In the genomic region with DNA sequence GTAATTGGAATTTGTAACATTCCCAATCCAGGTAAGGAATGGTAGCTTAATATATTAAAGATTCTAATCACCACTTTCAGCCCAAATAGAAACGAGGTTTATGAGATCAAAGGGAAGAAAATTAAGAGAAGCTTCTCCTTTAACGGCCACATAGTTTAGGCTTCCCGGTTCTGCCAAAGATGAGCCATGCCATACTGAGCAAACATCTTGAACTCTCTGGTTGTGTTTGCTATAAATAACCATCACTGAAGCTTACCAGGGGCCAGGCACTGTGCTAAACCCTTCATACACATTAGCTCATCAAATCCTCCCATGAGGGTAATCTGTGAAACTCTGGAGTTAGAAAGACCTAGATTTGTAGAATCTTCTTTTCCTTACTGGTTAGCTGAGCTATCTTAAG, we compare ENCODE assay signal across 19 cellular contexts. TPM values are rescaled to one million over a fixed set of nuclear protein-coding genes. Genes with fewer than 3 reads are reported as not detected.
"Had no signal": no experiment of that assay in that cellular context is flagged by ENCODE, and none has a peak within 500 bp of the region (broad histone marks: within the 10 kb centered on the region; RNA-seq: fewer than 3 reads in every experiment).

No MANE protein-coding gene starts in this region.

- H3K27ac Mint-ChIP-seq: activated CD4-positive, alpha-beta memory T cell treated with anti-CD3 and anti-CD28 coated beads for 36 hours; activated CD4-positive, alpha-beta T cell treated with anti-CD3 and anti-CD28 coated beads for 36 hours; activated naive CD4-positive, alpha-beta T cell treated with anti-CD3 and anti-CD28 coated beads, Interleukin-2, amount 50 U/mL, for 24 hours; activated T-cell treated with anti-CD3 and anti-CD28 coated beads, Interleukin-2, amount 50 U/mL, for 24 hours; nephron; type B pancreatic cell had no signal

- H3K9me3 Mint-ChIP-seq: activated CD4-positive, alpha-beta memory T cell treated with anti-CD3 and anti-CD28 coated beads for 36 hours; activated naive CD4-positive, alpha-beta T cell treated with anti-CD3 and anti-CD28 coated beads, Interleukin-2, amount 50 U/mL, for 24 hours; activated T-cell treated with anti-CD3 and anti-CD28 coated beads, Interleukin-2, amount 50 U/mL, for 24 hours; nephron; type B pancreatic cell had no signal

- H3K9me3 ChIP-seq: adrenal gland, body of pancreas, mucosa of descending colon, SJCRH30 had no signal

- H3K36me3 ChIP-seq: adrenal gland, SJCRH30 had no signal

- H3K36me3 Mint-ChIP-seq: activated CD4-positive, alpha-beta memory T cell treated with anti-CD3 and anti-CD28 coated beads for 36 hours; activated naive CD4-positive, alpha-beta T cell treated with anti-CD3 and anti-CD28 coated beads, Interleukin-2, amount 50 U/mL, for 24 hours had no signal

- DNase-seq: activated CD4-positive, alpha-beta memory T cell treated with anti-CD3 and anti-CD28 coated beads for 36 hours; activated CD4-positive, alpha-beta T cell treated with anti-CD3 and anti-CD28 coated beads for 36 hours; activated effector memory CD4-positive, alpha-beta T cell treated with Interleukin-2 at 50 U/mL for 16 hours; activated T-cell treated with anti-CD3 and anti-CD28 coated beads, Interleukin-2, amount 50 U/mL, for 24 hours; adrenal gland; body of pancreas; central memory CD4-positive, alpha-beta T cell; cortex of kidney; effector CD8-positive, alpha-beta T cell; islet precursor cell; mucosa of descending colon; occipital lobe; SJCRH30; stimulated activated CD4-positive, alpha-beta T cell treated with anti-CD3 and anti-CD28 coated beads, Interleukin-12 subunit alpha, Interleukin-12 subunit beta, amount 100 ng/mL, for 4 hours; stimulated activated CD4-positive, alpha-beta T cell treated with anti-CD3 and anti-CD28 coated beads, Interleukin-2, amount 100 ng/mL, for 24 hours; T-helper 2 cell had no signal

- H3K4me3 ChIP-seq: adrenal gland, body of pancreas, mucosa of descending colon, SJCRH30 had no signal

- H3K4me1 ChIP-seq: SJCRH30 had no signal

- H3K27ac ChIP-seq: body of pancreas, SJCRH30 had no signal

- H3K4me3 Mint-ChIP-seq: activated CD4-positive, alpha-beta memory T cell treated with anti-CD3 and anti-CD28 coated beads for 36 hours; activated CD4-positive, alpha-beta T cell treated with anti-CD3 and anti-CD28 coated beads for 36 hours; activated naive CD4-positive, alpha-beta T cell treated with anti-CD3 and anti-CD28 coated beads, Interleukin-2, amount 50 U/mL, for 24 hours; activated T-cell treated with anti-CD3 and anti-CD28 coated beads, Interleukin-2, amount 50 U/mL, for 24 hours; nephron; type B pancreatic cell had no signal

RNA-seq across cellular contexts. Expression of a gene that starts 2.8 kb away (rescaled TPM):
- total RNA-seq: activated CD4-positive, alpha-beta T cell treated with anti-CD3 and anti-CD28 coated beads for 36 hours had no signal
